33 cellular contexts compared by ENCODE assay signal in genomic region chr1:54429838-54430237, GRCh38.
"Had no signal": no experiment of that assay in that cellular context is flagged by ENCODE, and none has a peak within 500 bp of the region (broad histone marks: within the 10 kb centered on the region; RNA-seq: fewer than 3 reads in every experiment).

No MANE protein-coding gene starts in this region.

- H3K27me3 ChIP-seq: esophagus squamous epithelium, heart right ventricle, neutrophil, pancreas, right lobe of liver, stomach, thyroid gland had no signal

- H3K27ac Mint-ChIP-seq: natural killer cell treated with Interleukin-12 subunit alpha and Interleukin-12 subunit beta and Interleukin-15 and Interleukin-18, amount 100 ng/mL, for 72 hours; progenitor cell of endocrine pancreas had no signal

- H3K27ac ChIP-seq: esophagus squamous epithelium, heart right ventricle, left ventricle myocardium inferior, lower lobe of right lung, neutrophil, pancreas, right lobe of liver, stomach, thyroid gland had no signal

- DNase-seq: cortex of kidney; effector memory CD8-positive, alpha-beta T cell; erythroblast; esophagus squamous epithelium; foreskin melanocyte; glutamatergic neuron; heart right ventricle; hippocampal formation; kidney glomerular epithelial cell; left colon; left ventricle myocardium inferior; lower lobe of right lung; mucosa of descending colon; naive B cell; right lobe of liver; stimulated activated CD4-positive, alpha-beta T cell treated with anti-CD3 and anti-CD28 coated beads, Interleukin-12 subunit alpha, Interleukin-12 subunit beta, amount 100 ng/mL, for 4 hours; stimulated activated CD4-positive, alpha-beta T cell treated with anti-CD3 and anti-CD28 coated beads, Interleukin-1b, Interleukin-23, amount 100 ng/mL, for 48 hours; stimulated activated CD4-positive, alpha-beta T cell treated with anti-CD3 and anti-CD28 coated beads, Interleukin-4, amount 100 ng/mL, for 1 hour; stimulated activated CD8-positive, alpha-beta memory T cell treated with anti-CD3 and anti-CD28 coated beads, Interleukin-4, amount 100 ng/mL, for 48 hours; stimulated activated naive CD4-positive, alpha-beta T cell treated with Interleukin-2 at 50 U/mL for 16 hours; stomach; thyroid gland had no signal

- ATAC-seq: effector memory CD8-positive, alpha-beta T cell; heart right ventricle; left colon; lower lobe of right lung; mucosa of descending colon; natural killer cell treated with Interleukin-12 subunit alpha and Interleukin-12 subunit beta and Interleukin-15 and Interleukin-18, amount 100 ng/mL, for 72 hours; pancreas had no signal

- H3K4me3 ChIP-seq: esophagus squamous epithelium, heart right ventricle, left ventricle myocardium inferior, lower lobe of right lung, mucosa of descending colon, pancreas, right lobe of liver, smooth muscle cell, stomach, thyroid gland had no signal

- H3K9me3 ChIP-seq: esophagus squamous epithelium, heart right ventricle, left ventricle myocardium inferior, lower lobe of right lung, mucosa of descending colon, neutrophil, pancreas, right lobe of liver, stomach, thyroid gland had no signal

- H3K4me3 Mint-ChIP-seq: effector memory CD8-positive, alpha-beta T cell; mesothelial cell of epicardium; naive B cell; natural killer cell treated with Interleukin-12 subunit alpha and Interleukin-12 subunit beta and Interleukin-15 and Interleukin-18, amount 100 ng/mL, for 72 hours; neural crest cell; type B pancreatic cell had no signal

- H3K4me1 ChIP-seq: esophagus squamous epithelium, heart right ventricle, left ventricle myocardium inferior, lower lobe of right lung, pancreas, right lobe of liver, stomach, thyroid gland had no signal

- FAIRE-seq: endometrium, islet of Langerhans, pancreas, urothelium cell line had no signal

- H3K36me3 ChIP-seq: esophagus squamous epithelium, heart right ventricle, left ventricle myocardium inferior, lower lobe of right lung, neutrophil, pancreas, right lobe of liver, stomach, thyroid gland had no signal

- H3K4me1 Mint-ChIP-seq: naive B cell, neural crest cell had no signal

- H3K27me3 Mint-ChIP-seq: effector memory CD8-positive, alpha-beta T cell; natural killer cell treated with Interleukin-12 subunit alpha and Interleukin-12 subunit beta and Interleukin-15 and Interleukin-18, amount 100 ng/mL, for 72 hours; type B pancreatic cell had no signal

- H3K36me3 Mint-ChIP-seq: mesothelial cell of epicardium; naive B cell; natural killer cell treated with Interleukin-12 subunit alpha and Interleukin-12 subunit beta and Interleukin-15 and Interleukin-18, amount 100 ng/mL, for 72 hours; type B pancreatic cell had no signal
